8 cellular contexts compared by ENCODE assay signal in genomic region chr9:85741112-85741874, GRCh38. TPM values are rescaled to one million over a fixed set of nuclear protein-coding genes. Genes with fewer than 3 reads are reported as not detected.
DNase-seq lines count a peak whose midpoint lies in the region; ATAC-seq and TF ChIP-seq lines count a peak whose summit lies in the region.

No MANE protein-coding gene starts in this region.

- no peaks in the 10 kb centered on the region for H3K9me3 Mint-ChIP-seq in osteocyte (ENCODE audit: unreplicated experiment)
- no peaks in the 10 kb centered on the region for H3K9me3 Mint-ChIP-seq in type B pancreatic cell

- H3K4me3 Mint-ChIP-seq in osteocyte (ENCODE audit: unreplicated experiment) (peak overlapping the region; percentile 84), type B pancreatic cell (peak overlapping the region; percentile 98)

- TF ChIP-seq EP300 in gastroesophageal sphincter (IDR thresholded peaks at IDR 0.05) = no peak

- no peak for TF ChIP-seq CTCF in gastroesophageal sphincter (IDR thresholded peaks at IDR 0.05)
- no peak for TF ChIP-seq CTCF in osteocyte (IDR thresholded peaks at IDR 0.05)
- TF ChIP-seq CTCF in type B pancreatic cell (conservative IDR thresholded peaks at IDR 0.05) = peak; percentile 30

- WGBS in gastroesophageal sphincter (ENCODE audit: low coverage in 1 of 2), 2 donors = 0% methylated on average over 1 of the region's 74 CpGs; no CpG with 5 or more reads in 1 of the 2 donors

- H3K27me3 Mint-ChIP-seq in osteocyte (ENCODE audit: unreplicated experiment) (peaks cover 9% of the 10 kb centered on the region), type B pancreatic cell (peaks cover 4% of the 10 kb centered on the region)

- H3K36me3 Mint-ChIP-seq in osteocyte (ENCODE audit: unreplicated experiment) (no peaks in the 10 kb centered on the region), type B pancreatic cell (no peaks in the 10 kb centered on the region)

- DNase-seq in NCI-H345 (lab: John Stamatoyannopoulos, UW) (peak; percentile 30), NCI-H345 treated with DMSO at 0.1 percent for 48 hours (lab: John Stamatoyannopoulos, UW; ENCODE audit: unreplicated experiment) (no peak), NT2/D1 (ENCODE audit: low read depth, low spot score) (peak; percentile 35), osteocyte (ENCODE audit: extremely low spot score, unreplicated experiment) (no peak), type B pancreatic cell (ENCODE audit: extremely low spot score, unreplicated experiment) (peak; percentile 76)
- peak; percentile 15 for DNase-seq in activated effector memory CD4-positive, alpha-beta T cell treated with Interleukin-2 at 50 U/mL for 16 hours

- H3K4me1 Mint-ChIP-seq in osteocyte (ENCODE audit: unreplicated experiment) (peaks cover 24% of the 10 kb centered on the region), type B pancreatic cell (ENCODE audit: unreplicated experiment) (peaks cover 11% of the 10 kb centered on the region)

- H3K27ac ChIP-seq in gastroesophageal sphincter = peak overlapping the region; percentile 44 to 92 (median 90)

- TF ChIP-seq POLR2A in gastroesophageal sphincter (IDR thresholded peaks at IDR 0.05) = no peak

- H3K27me3 ChIP-seq in NT2/D1 (ENCODE audit: insufficient read depth, insufficient read length) (no peaks in the 10 kb centered on the region), gastroesophageal sphincter (peaks cover 7% of the 10 kb centered on the region)

- H3K9me3 ChIP-seq in NT2/D1 (ENCODE audit: insufficient read depth, low read length) (no peaks in the 10 kb centered on the region), gastroesophageal sphincter (no peaks in the 10 kb centered on the region)

- peak overlapping the region; percentile 89 for H3K4me3 ChIP-seq in NT2/D1 (ENCODE audit: insufficient read length, low read depth)
- peak overlapping the region; percentile 71 to 92 for H3K4me3 ChIP-seq in gastroesophageal sphincter

- peak overlapping the region; percentile 96 for H3K9ac ChIP-seq in NT2/D1 (ENCODE audit: insufficient read length, low read depth)

- H3K4me1 ChIP-seq in NT2/D1 (ENCODE audit: insufficient read depth, insufficient read length) = peaks cover 7% of the 10 kb centered on the region
- H3K4me1 ChIP-seq in gastroesophageal sphincter = peaks cover 0 to 24% (median 0%) of the 10 kb centered on the region in 3 donors

- H3K27ac Mint-ChIP-seq in osteocyte (ENCODE audit: unreplicated experiment) = peak overlapping the region; percentile 68
- H3K27ac Mint-ChIP-seq in type B pancreatic cell = peak overlapping the region; percentile 94

- H3K36me3 ChIP-seq in NT2/D1 (ENCODE audit: insufficient read depth, insufficient read length, low read length) (no peaks in the 10 kb centered on the region), gastroesophageal sphincter (no peaks in the 10 kb centered on the region)

- ATAC-seq in HG03025 (IDR thresholded peaks at IDR 0.05; ENCODE audit: low FRiP score, unreplicated experiment) = peak; percentile 54
- peak; percentile 61 for ATAC-seq in gastroesophageal sphincter

RNA-seq across cellular contexts. Expression of gene AGTPBP1, which starts 0.5 kb away (rescaled TPM):
- total RNA-seq in gastroesophageal sphincter (10 to 100 TPM; 15.3 to 29.7 (median 19.1) TPM), osteocyte (18.0 and 20.9 TPM in 2 replicates), type B pancreatic cell (ENCODE audit: low replicate concordance) (11.4 and 35.6 TPM in 2 replicates)

Comparison
In these comparisons a context has a peak if more than half of its experiments do, and no peak if none do; other contexts are left out.
1. DNase-seq: peak in NCI-H345 (single experiment), NT2/D1 (single experiment), activated effector memory CD4-positive, alpha-beta T cell treated with Interleukin-2 at 50 U/mL for 16 hours (single experiment) and type B pancreatic cell (single experiment); none in NCI-H345 treated with DMSO at 0.1 percent for 48 hours (single experiment) and osteocyte (single experiment).